ENCODE assay signal across 8 cellular contexts in genomic region chr6:11700118-11700718, GRCh38.
A peak's percentile ranks its signal among the peaks of the same experiment; 100 is the strongest.
DNase-seq lines count a peak whose midpoint lies in the region; ATAC-seq and TF ChIP-seq lines count a peak whose summit lies in the region.

No MANE protein-coding gene starts in this region.

- no peaks in the 10 kb centered on the region for H3K27me3 ChIP-seq in MG63

- H3K9me3 ChIP-seq in MG63: no peaks in the 10 kb centered on the region; the same call in 1 of the 2 replicates

- no peaks in the 10 kb centered on the region for H3K36me3 ChIP-seq in MG63

- DNase-seq in DMS153 (lab: John Stamatoyannopoulos, UW) (peak; percentile 3), LoVo (ENCODE audit: low spot score) (peak; percentile 53), fibroblast of villous mesenchyme (ENCODE audit: low read depth) (peak; percentile 81), stromal cell of bone marrow (ENCODE audit: low read depth) (peak; percentile 40), MG63 (no peak), KG1 (lab: John Stamatoyannopoulos, UW) (no peak)

- H3K4me3 ChIP-seq in fibroblast of villous mesenchyme (ENCODE audit: low read depth, low read length) (no peak overlapping the region), MG63 (no peak overlapping the region)

- TF ChIP-seq CTCF in fibroblast of villous mesenchyme (IDR thresholded peaks at IDR 0.05; ENCODE audit: insufficient read depth, low read depth, low read length): peak; percentile 45

- ATAC-seq in SK-N-SH treated with all-trans-retinoic acid at 6 μM for 48 hours (0 out of 3 replicates have a peak, but pooled peaks have one; percentile 37), HG02885 (IDR thresholded peaks at IDR 0.05; ENCODE audit: poor library complexity, unreplicated experiment) (no peak)

TF ChIP-seq in SK-N-SH treated with all-trans-retinoic acid at 6 μM for 48 hours, 23 proteins besides CTCF, POLR2A, EP300 and RAD21:
- TF ChIP-seq TCF4 (CRISPR knock-in tag; IDR thresholded peaks at IDR 0.05; ENCODE audit: borderline replicate concordance) (no peak), ZFP3 (CRISPR knock-in tag; IDR thresholded peaks at IDR 0.05) (no peak), POU6F1 (CRISPR knock-in tag; IDR thresholded peaks at IDR 0.05; ENCODE audit: borderline replicate concordance, low read depth) (no peak), ZC3H10 (CRISPR knock-in tag; IDR thresholded peaks at IDR 0.05) (no peak), GLIS3 (CRISPR knock-in tag; IDR thresholded peaks at IDR 0.05) (no peak), PPARA (CRISPR knock-in tag; IDR thresholded peaks at IDR 0.05; ENCODE audit: borderline replicate concordance) (no peak), OSR1 (CRISPR knock-in tag; IDR thresholded peaks at IDR 0.05) (no peak), RARB (CRISPR knock-in tag; IDR thresholded peaks at IDR 0.05) (no peak)
- TF ChIP-seq, protein P1, sequence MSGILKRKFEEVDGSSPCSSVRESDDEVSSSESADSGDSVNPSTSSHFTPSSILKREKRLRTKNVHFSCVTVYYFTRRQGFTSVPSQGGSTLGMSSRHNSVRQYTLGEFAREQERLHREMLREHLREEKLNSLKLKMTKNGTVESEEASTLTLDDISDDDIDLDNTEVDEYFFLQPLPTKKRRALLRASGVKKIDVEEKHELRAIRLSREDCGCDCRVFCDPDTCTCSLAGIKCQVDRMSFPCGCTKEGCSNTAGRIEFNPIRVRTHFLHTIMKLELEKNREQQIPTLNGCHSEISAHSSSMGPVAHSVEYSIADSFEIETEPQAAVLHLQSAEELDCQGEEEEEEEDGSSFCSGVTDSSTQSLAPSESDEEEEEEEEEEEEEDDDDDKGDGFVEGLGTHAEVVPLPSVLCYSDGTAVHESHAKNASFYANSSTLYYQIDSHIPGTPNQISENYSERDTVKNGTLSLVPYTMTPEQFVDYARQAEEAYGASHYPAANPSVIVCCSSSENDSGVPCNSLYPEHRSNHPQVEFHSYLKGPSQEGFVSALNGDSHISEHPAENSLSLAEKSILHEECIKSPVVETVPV (CRISPR knock-in tag; IDR thresholded peaks at IDR 0.05): no peak
- TF ChIP-seq, protein P2, sequence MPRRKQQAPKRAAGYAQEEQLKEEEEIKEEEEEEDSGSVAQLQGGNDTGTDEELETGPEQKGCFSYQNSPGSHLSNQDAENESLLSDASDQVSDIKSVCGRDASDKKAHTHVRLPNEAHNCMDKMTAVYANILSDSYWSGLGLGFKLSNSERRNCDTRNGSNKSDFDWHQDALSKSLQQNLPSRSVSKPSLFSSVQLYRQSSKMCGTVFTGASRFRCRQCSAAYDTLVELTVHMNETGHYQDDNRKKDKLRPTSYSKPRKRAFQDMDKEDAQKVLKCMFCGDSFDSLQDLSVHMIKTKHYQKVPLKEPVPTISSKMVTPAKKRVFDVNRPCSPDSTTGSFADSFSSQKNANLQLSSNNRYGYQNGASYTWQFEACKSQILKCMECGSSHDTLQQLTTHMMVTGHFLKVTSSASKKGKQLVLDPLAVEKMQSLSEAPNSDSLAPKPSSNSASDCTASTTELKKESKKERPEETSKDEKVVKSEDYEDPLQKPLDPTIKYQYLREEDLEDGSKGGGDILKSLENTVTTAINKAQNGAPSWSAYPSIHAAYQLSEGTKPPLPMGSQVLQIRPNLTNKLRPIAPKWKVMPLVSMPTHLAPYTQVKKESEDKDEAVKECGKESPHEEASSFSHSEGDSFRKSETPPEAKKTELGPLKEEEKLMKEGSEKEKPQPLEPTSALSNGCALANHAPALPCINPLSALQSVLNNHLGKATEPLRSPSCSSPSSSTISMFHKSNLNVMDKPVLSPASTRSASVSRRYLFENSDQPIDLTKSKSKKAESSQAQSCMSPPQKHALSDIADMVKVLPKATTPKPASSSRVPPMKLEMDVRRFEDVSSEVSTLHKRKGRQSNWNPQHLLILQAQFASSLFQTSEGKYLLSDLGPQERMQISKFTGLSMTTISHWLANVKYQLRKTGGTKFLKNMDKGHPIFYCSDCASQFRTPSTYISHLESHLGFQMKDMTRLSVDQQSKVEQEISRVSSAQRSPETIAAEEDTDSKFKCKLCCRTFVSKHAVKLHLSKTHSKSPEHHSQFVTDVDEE (CRISPR knock-in tag; IDR thresholded peaks at IDR 0.05): no peak
- TF ChIP-seq, protein P3, sequence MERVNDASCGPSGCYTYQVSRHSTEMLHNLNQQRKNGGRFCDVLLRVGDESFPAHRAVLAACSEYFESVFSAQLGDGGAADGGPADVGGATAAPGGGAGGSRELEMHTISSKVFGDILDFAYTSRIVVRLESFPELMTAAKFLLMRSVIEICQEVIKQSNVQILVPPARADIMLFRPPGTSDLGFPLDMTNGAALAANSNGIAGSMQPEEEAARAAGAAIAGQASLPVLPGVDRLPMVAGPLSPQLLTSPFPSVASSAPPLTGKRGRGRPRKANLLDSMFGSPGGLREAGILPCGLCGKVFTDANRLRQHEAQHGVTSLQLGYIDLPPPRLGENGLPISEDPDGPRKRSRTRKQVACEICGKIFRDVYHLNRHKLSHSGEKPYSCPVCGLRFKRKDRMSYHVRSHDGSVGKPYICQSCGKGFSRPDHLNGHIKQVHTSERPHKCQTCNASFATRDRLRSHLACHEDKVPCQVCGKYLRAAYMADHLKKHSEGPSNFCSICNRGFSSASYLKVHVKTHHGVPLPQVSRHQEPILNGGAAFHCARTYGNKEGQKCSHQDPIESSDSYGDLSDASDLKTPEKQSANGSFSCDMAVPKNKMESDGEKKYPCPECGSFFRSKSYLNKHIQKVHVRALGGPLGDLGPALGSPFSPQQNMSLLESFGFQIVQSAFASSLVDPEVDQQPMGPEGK (CRISPR knock-in tag; IDR thresholded peaks at IDR 0.05; ENCODE audit: borderline replicate concordance): no peak

Comparison
In these comparisons a context has a peak if more than half of its experiments do, and no peak if none do; other contexts are left out.
1. DNase-seq: peak in DMS153 (single experiment), LoVo (single experiment), fibroblast of villous mesenchyme (single experiment) and stromal cell of bone marrow (single experiment); none in MG63 (single experiment) and KG1 (single experiment).